16 cellular contexts compared by ENCODE assay signal in the genomic region with DNA sequence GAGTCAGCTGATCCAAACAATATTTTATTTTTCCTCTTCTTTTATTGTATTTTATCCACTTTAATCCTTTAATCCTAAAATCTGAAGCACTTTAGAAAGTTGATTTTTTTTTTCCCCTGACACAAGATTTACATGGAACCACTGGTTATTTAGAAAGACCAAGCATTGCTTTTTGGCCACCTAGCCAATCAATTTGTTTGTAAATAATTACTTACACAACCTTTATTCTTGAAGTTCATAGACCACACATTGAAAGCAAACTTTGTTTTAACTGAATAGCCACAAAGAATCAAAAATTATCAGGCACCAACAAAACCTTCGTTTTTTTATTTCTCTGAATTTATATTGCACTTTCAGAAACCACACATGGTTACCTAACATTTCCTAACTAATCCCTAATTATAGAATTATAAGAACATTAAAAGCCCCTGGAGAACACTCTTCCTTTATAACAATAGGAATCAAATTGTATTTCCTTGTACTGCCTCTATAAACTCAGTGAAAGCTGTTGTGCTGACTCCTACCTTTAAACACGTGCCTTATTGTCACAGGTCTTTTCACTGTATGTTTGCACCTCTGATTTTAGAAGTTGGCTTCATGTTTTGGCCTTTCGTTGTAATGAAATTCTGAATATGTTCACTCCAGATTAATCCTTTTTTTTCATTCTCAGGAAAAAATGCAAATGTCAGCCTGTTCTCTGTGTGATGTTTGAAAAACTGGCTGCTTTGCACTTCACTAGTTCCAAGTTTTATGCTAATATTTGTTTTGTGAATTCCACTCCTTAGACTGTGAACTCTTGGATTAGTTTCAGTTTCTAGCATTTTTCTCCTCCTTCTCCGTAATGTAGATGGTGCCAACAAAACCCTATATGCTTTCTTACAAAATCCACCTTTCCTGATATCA.
"Had no signal": no experiment of that assay in that cellular context is flagged by ENCODE, and none has a peak within 500 bp of the region (broad histone marks: within the 10 kb centered on the region; RNA-seq: fewer than 3 reads in every experiment).

No MANE protein-coding gene starts in this region.

- H3K4me1 ChIP-seq: thyroid gland had no signal

- H3K9me3 ChIP-seq: thyroid gland had no signal

- DNase-seq: activated CD4-positive, alpha-beta T cell treated with anti-CD3 and anti-CD28 coated beads for 1 hour; activated CD4-positive, alpha-beta T cell treated with anti-CD3 and anti-CD28 coated beads, Interleukin-2, amount 50 U/mL, for 48 hours; activated naive CD4-positive, alpha-beta T cell treated with anti-CD3 and anti-CD28 coated beads for 36 hours; left ventricle myocardium superior; mesendoderm; nephron progenitor cell; occipital lobe; stimulated activated CD4-positive, alpha-beta T cell treated with anti-CD3 and anti-CD28 coated beads, Interleukin-1b, Interleukin-23, amount 100 ng/mL, for 48 hours; T-helper 1 cell; T1000; thyroid gland had no signal

- H3K4me3 ChIP-seq: thyroid gland had no signal

- FAIRE-seq: astrocyte, endometrium, islet of Langerhans, urothelium cell line had no signal

- H3K36me3 ChIP-seq: thyroid gland had no signal

- H3K4me3 Mint-ChIP-seq: activated naive CD4-positive, alpha-beta T cell treated with anti-CD3 and anti-CD28 coated beads for 36 hours; nephron progenitor cell had no signal

- H3K27ac Mint-ChIP-seq: activated naive CD4-positive, alpha-beta T cell treated with anti-CD3 and anti-CD28 coated beads for 36 hours; activated T-helper 2 cell treated with anti-CD3 and anti-CD28 coated beads, Interferon-gamma antibody, Interleukin-2, Interleukin-4, amounts not matched to agents 10 μg/mL and 5 μg/mL and 100 μg/mL, durations not matched to agents 14 hours and 24 hours and 36 hours; nephron progenitor cell had no signal

- ATAC-seq: left ventricle myocardium superior had no signal

- H3K4me1 Mint-ChIP-seq: nephron progenitor cell had no signal

- H3K27me3 ChIP-seq: thyroid gland had no signal
